Comparison of ENCODE assay signal across 24 cellular contexts in genomic region chr7:43135129-43135528, GRCh38. TPM values are rescaled to one million over a fixed set of nuclear protein-coding genes. Genes with fewer than 3 reads are reported as not detected.
DNase-seq lines count a peak whose midpoint lies in the region; ATAC-seq, FAIRE-seq and TF ChIP-seq lines count a peak whose summit lies in the region.
"Had no signal": no experiment of that assay in that cellular context is flagged by ENCODE, and none has a peak within 500 bp of the region (broad histone marks: within the 10 kb centered on the region; RNA-seq: fewer than 3 reads in every experiment).

No MANE protein-coding gene starts in this region.

- H4K8ac ChIP-seq in H9 (replicated peaks; ENCODE audit: insufficient read length, low read depth, low read length), result no peak overlapping the region

- H3K9me3 Mint-ChIP-seq in H9 (no peaks in the 10 kb centered on the region; a peak in 1 of 5 replicates), HFFc6 (no peaks in the 10 kb centered on the region)

- no peak overlapping the region for H2BK12ac ChIP-seq in H9 (ENCODE audit: insufficient read length, low read depth, low read length)

- H3K4me3 ChIP-seq in RWPE2 (ENCODE audit: severe bottlenecking) (no peak overlapping the region), ovary (no peak overlapping the region)
- H3K4me3 ChIP-seq: cardiac muscle cell, left lung, PC-9, prostate gland, SJSA1 had no signal

- no peak overlapping the region for H3K4ac ChIP-seq in H9 (ENCODE audit: low read depth, low read length)

- H3K27me3 Mint-ChIP-seq in H9 (ENCODE audit: low read depth) (peaks cover 1% of the 10 kb centered on the region), HFFc6 (ENCODE audit: insufficient read depth) (peaks cover 3% of the 10 kb centered on the region; the same call in 1 of the 2 replicates)

- H3T11ph ChIP-seq in H9 (ENCODE audit: low read length), result no peak overlapping the region

- H3K27ac Mint-ChIP-seq in H9 (peak overlapping the region; percentile 6 to 92 (median 87); a peak in 6 of 7 replicates), HFFc6 (no peak overlapping the region)

- TF ChIP-seq POLR2A in ovary (IDR thresholded peaks at IDR 0.05), result no peak

- no peak overlapping the region for H4K91ac ChIP-seq in H9 (ENCODE audit: insufficient read length, low read depth, low read length)

- intact Hi-C loops in ovary (cut with DNase I), result no loop called here

- H3K18ac ChIP-seq in H9 (ENCODE audit: insufficient read length, low read depth, low read length), result no peak overlapping the region

- peak overlapping the region; percentile 10 for H3K27ac ChIP-seq in H9 (ENCODE audit: insufficient read length, low read depth, low read length)
- H3K27ac ChIP-seq in RWPE2 (ENCODE audit: poor library complexity, severe bottlenecking), result no peak overlapping the region
- no peak overlapping the region for H3K27ac ChIP-seq in ovary
- H3K27ac ChIP-seq: cardiac muscle cell, left lung, PC-9, prostate gland, SJSA1, WERI-Rb-1 had no signal

- H3K23me2 ChIP-seq in H9 (ENCODE audit: insufficient read length, low read depth, low read length, poor library complexity, severe bottlenecking), result no peaks in the 10 kb centered on the region

- no peak overlapping the region for H2BK15ac ChIP-seq in H9 (ENCODE audit: low read depth, low read length)

- H3K4me1 Mint-ChIP-seq in H9 (peaks cover 57 to 65% of the 10 kb centered on the region in 2 experiments), HFFc6 (ENCODE audit: low read depth) (peaks cover 51% of the 10 kb centered on the region)

- no peak overlapping the region for H2AFZ ChIP-seq in H9 (ENCODE audit: low read length)
- H2AFZ ChIP-seq: PC-9 had no signal

- no peak overlapping the region for H2AK5ac ChIP-seq in H9 (ENCODE audit: insufficient read length, low read length)

- H3K4me3 Mint-ChIP-seq in H9 (no peak overlapping the region; a peak in 1 of 5 replicates), HFFc6 (no peak overlapping the region)

- H2BK5ac ChIP-seq in H9 (ENCODE audit: insufficient read length, low read length), result no peak overlapping the region

- H3K36me3 Mint-ChIP-seq in H9 (ENCODE audit: insufficient read depth in 1 of 3, low read depth in 3 of 3), result no peaks in the 10 kb centered on the region
- no peaks in the 10 kb centered on the region for H3K36me3 Mint-ChIP-seq in HFFc6 (ENCODE audit: low read depth)

- H3K4me2 ChIP-seq in H9 (ENCODE audit: insufficient read depth, insufficient read length, low read length), result no peak overlapping the region
- H3K4me2 ChIP-seq: PC-9 had no signal

- no peak overlapping the region for H2BK120ac ChIP-seq in H9 (ENCODE audit: low read depth, low read length, poor library complexity, severe bottlenecking)

- H3K56ac ChIP-seq in H9 (ENCODE audit: insufficient read length, low read depth, low read length), result no peak overlapping the region

- H3K36me3 ChIP-seq in RWPE2 (ENCODE audit: low read depth), result no peaks in the 10 kb centered on the region
- H3K36me3 ChIP-seq in ovary, result no peaks in the 10 kb centered on the region
- H3K36me3 ChIP-seq: cardiac muscle cell, left lung, prostate gland, SJSA1, WERI-Rb-1 had no signal

- no peak overlapping the region for H3K23ac ChIP-seq in H9 (ENCODE audit: insufficient read length, low read depth, low read length)

- no peak overlapping the region for H4K5ac ChIP-seq in H9 (ENCODE audit: insufficient read length, low read depth, low read length)

- no peak overlapping the region for H3K9ac ChIP-seq in H9 (ENCODE audit: extremely low read depth, insufficient read length, low read length)

- H3K9me3 ChIP-seq in H9 (ENCODE audit: control insufficient read depth, low read depth, low read length), result no peaks in the 10 kb centered on the region
- H3K9me3 ChIP-seq in RWPE2 (ENCODE audit: severe bottlenecking), result no peaks in the 10 kb centered on the region
- H3K9me3 ChIP-seq in ovary, result no peaks in the 10 kb centered on the region
- H3K9me3 ChIP-seq: left lung, prostate gland, SJSA1 had no signal

- peaks cover 13% of the 10 kb centered on the region; the same call in 1 of the 2 replicates for H3K4me1 ChIP-seq in H9 (ENCODE audit: insufficient read depth, low read length)
- H3K4me1 ChIP-seq in RWPE2 (ENCODE audit: insufficient read depth, poor library complexity, severe bottlenecking), result no peaks in the 10 kb centered on the region
- no peaks in the 10 kb centered on the region for H3K4me1 ChIP-seq in ovary (ENCODE audit: insufficient read depth)
- H3K4me1 ChIP-seq: left lung, prostate gland had no signal

- H3K79me1 ChIP-seq in H9 (ENCODE audit: insufficient read depth, low read depth, low read length, poor library complexity, severe bottlenecking), result no peaks in the 10 kb centered on the region

- H3K27me3 ChIP-seq in H9 (ENCODE audit: insufficient read depth, low read length), result no peaks in the 10 kb centered on the region
- H3K27me3 ChIP-seq in RWPE2 (ENCODE audit: insufficient read depth, poor library complexity, severe bottlenecking), result no peaks in the 10 kb centered on the region
- no peaks in the 10 kb centered on the region for H3K27me3 ChIP-seq in ovary
- H3K27me3 ChIP-seq: cardiac muscle cell, SJSA1 had no signal

- peaks cover 2% of the 10 kb centered on the region; the same call in 1 of the 2 replicates for H3K79me2 ChIP-seq in H9 (ENCODE audit: insufficient read depth, low read length)

- ATAC-seq in RWPE2 (ENCODE audit: low read depth), result peak; percentile 80
- ATAC-seq: left lung had no signal

- TF ChIP-seq CTCF in H9 (conservative IDR thresholded peaks at IDR 0.05) (no peak), RWPE2 (IDR thresholded peaks at IDR 0.05; ENCODE audit: poor library complexity, severe bottlenecking) (no peak), HFFc6 (IDR thresholded peaks at IDR 0.05) (no peak), ovary (IDR thresholded peaks at IDR 0.05) (no peak)

- no peak overlapping the region for H2BK20ac ChIP-seq in H9 (ENCODE audit: low read depth, low read length, poor library complexity, severe bottlenecking)

- TF ChIP-seq EP300 in ovary (IDR thresholded peaks at IDR 0.05), result no peak

- no peaks in the 10 kb centered on the region for H4K20me1 ChIP-seq in H9 (ENCODE audit: control insufficient read depth, insufficient read depth, insufficient read length)

- DNase-seq in H9, result peak; percentile 65
- DNase-seq in RWPE2 (ENCODE audit: low spot score), result no peak
- peak; percentile 18 for DNase-seq in glomerular visceral epithelial cell (ENCODE audit: extremely low spot score)
- DNase-seq in urothelium cell line (ENCODE audit: low spot score), result peak; percentile 85
- DNase-seq in HFFc6, result no peak
- DNase-seq in ovary, result no peak
- DNase-seq in GM19238 (ENCODE audit: insufficient read length, low spot score), result no peak
- DNase-seq: activated CD4-positive, alpha-beta T cell treated with anti-CD3 and anti-CD28 coated beads, Interleukin-2, amount 50 U/mL, for 4 hours; activated T-cell treated with anti-CD3 and anti-CD28 coated beads for 4 hours; dermis blood vessel endothelial cell; EL; foreskin melanocyte; left lung; NCI-H1694 treated with DMSO at 0.1 percent for 48 hours; NCI-H345; NCI-H82; PC-9; small intestine; stimulated activated naive CD4-positive, alpha-beta T cell; T-helper 2 cell; WERI-Rb-1 had no signal

- no peak overlapping the region for H3K14ac ChIP-seq in H9 (ENCODE audit: insufficient read depth, low read length)

- WGBS in H9 (ENCODE audit: extremely low coverage, insufficient read length, low lambda C conversion rate), result no CpG with 5 or more reads among the region's 1 CpG
- 76 to 82% (median 76%) methylated on average over 1 of the region's 1 CpG for WGBS in ovary, 3 donors

- peak; percentile 91 for FAIRE-seq in urothelium cell line (lab: Jason Lieb, UNC)
- FAIRE-seq: small intestine had no signal

RNA-seq across cellular contexts. Expression of gene HECW1, which starts 22.7 kb away (rescaled TPM):
- total RNA-seq in H9 (2021), result 4.5 and 5.0 TPM in 2 replicates
- total RNA-seq in HFFc6 (2021; fragmentation: NEBNext Ultra II Directional; extraction: Animal tissue kit (Norgen Biotek cat#: 25700)), result 1 to 10 TPM; 3.4 to 6.5 (median 5.3) TPM
- 1 to 10 TPM in 5 of 7 donors, under 1 TPM in 1, not detected in 1; 0.31 to 6.4 (median 2.0) TPM for total RNA-seq in ovary
- polyA plus RNA-seq in ovary, result under 1 TPM; 0.39 to 0.47 TPM
- total RNA-seq: dermis blood vessel endothelial cell had no signal

Comparison
In these comparisons a context has a peak if more than half of its experiments do, and no peak if none do; other contexts are left out.
1. DNase-seq: peak in H9 (single experiment), glomerular visceral epithelial cell (single experiment) and urothelium cell line (single experiment); none in RWPE2 (single experiment), HFFc6 (single experiment), ovary (0 of 5) and GM19238 (single experiment).